In the genomic region with DNA sequence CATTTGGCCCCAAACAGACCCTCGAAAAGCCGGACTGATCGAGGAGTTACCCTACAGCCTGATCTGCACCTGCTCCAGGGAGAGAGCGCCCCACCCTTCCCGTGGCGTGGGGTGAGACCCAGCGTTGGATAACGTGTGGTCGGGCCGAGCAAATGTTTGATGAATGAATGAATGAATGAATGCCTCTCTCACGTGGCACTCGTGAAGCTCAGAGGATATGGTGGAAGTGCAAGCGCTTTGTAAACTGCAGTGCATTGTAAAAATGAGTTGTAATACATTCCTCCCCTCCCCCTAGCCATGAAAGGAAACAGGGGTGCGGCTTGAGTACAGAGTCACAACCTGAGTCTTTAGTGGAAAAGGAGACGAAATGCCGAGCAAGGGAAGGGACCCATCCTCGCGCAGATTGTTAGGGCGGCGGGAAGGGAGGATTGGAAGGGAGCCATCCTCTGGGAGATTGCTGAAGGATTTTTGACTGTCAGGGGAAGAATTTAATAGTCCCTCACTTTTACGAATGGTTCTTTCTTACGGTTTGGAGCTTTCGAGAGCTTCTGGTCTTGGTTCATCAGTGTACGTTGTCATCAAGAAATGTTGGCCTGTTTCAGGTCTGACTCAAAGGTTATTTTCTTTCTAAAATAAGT, we compare ENCODE assay signal across 1 cellular context.
TF ChIP-seq lines count a peak whose summit lies in the region.

No MANE protein-coding gene starts in this region.

TF ChIP-seq in GM23338, 12 proteins besides CTCF, POLR2A, EP300 and RAD21 (continued from another document):
- TF ChIP-seq, protein P1, sequence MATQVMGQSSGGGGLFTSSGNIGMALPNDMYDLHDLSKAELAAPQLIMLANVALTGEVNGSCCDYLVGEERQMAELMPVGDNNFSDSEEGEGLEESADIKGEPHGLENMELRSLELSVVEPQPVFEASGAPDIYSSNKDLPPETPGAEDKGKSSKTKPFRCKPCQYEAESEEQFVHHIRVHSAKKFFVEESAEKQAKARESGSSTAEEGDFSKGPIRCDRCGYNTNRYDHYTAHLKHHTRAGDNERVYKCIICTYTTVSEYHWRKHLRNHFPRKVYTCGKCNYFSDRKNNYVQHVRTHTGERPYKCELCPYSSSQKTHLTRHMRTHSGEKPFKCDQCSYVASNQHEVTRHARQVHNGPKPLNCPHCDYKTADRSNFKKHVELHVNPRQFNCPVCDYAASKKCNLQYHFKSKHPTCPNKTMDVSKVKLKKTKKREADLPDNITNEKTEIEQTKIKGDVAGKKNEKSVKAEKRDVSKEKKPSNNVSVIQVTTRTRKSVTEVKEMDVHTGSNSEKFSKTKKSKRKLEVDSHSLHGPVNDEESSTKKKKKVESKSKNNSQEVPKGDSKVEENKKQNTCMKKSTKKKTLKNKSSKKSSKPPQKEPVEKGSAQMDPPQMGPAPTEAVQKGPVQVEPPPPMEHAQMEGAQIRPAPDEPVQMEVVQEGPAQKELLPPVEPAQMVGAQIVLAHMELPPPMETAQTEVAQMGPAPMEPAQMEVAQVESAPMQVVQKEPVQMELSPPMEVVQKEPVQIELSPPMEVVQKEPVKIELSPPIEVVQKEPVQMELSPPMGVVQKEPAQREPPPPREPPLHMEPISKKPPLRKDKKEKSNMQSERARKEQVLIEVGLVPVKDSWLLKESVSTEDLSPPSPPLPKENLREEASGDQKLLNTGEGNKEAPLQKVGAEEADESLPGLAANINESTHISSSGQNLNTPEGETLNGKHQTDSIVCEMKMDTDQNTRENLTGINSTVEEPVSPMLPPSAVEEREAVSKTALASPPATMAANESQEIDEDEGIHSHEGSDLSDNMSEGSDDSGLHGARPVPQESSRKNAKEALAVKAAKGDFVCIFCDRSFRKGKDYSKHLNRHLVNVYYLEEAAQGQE (IDR thresholded peaks at IDR 0.05; ENCODE audit: unreplicated experiment) = no peak
- TF ChIP-seq NANOG (IDR thresholded peaks at IDR 0.05; ENCODE audit: borderline replicate concordance) (no peak), POLR2AphosphoS5 (IDR thresholded peaks at IDR 0.05; ENCODE audit: low read depth) (no peak; the same call in 1 of the 2 replicates), JUNB (IDR thresholded peaks at IDR 0.05; ENCODE audit: unreplicated experiment) (no peak), EZH2phosphoT487 (IDR thresholded peaks at IDR 0.05; ENCODE audit: unreplicated experiment) (no peak), STAT1 (IDR thresholded peaks at IDR 0.05; ENCODE audit: unreplicated experiment) (no peak), CREB1 (CRISPR knock-in tag; IDR thresholded peaks at IDR 0.05; ENCODE audit: low read depth) (no peak), ZNF114 (CRISPR knock-in tag; IDR thresholded peaks at IDR 0.05) (no peak), EZH2 (IDR thresholded peaks at IDR 0.05; ENCODE audit: low read depth, unreplicated experiment) (no peak)
- TF ChIP-seq, protein P2, sequence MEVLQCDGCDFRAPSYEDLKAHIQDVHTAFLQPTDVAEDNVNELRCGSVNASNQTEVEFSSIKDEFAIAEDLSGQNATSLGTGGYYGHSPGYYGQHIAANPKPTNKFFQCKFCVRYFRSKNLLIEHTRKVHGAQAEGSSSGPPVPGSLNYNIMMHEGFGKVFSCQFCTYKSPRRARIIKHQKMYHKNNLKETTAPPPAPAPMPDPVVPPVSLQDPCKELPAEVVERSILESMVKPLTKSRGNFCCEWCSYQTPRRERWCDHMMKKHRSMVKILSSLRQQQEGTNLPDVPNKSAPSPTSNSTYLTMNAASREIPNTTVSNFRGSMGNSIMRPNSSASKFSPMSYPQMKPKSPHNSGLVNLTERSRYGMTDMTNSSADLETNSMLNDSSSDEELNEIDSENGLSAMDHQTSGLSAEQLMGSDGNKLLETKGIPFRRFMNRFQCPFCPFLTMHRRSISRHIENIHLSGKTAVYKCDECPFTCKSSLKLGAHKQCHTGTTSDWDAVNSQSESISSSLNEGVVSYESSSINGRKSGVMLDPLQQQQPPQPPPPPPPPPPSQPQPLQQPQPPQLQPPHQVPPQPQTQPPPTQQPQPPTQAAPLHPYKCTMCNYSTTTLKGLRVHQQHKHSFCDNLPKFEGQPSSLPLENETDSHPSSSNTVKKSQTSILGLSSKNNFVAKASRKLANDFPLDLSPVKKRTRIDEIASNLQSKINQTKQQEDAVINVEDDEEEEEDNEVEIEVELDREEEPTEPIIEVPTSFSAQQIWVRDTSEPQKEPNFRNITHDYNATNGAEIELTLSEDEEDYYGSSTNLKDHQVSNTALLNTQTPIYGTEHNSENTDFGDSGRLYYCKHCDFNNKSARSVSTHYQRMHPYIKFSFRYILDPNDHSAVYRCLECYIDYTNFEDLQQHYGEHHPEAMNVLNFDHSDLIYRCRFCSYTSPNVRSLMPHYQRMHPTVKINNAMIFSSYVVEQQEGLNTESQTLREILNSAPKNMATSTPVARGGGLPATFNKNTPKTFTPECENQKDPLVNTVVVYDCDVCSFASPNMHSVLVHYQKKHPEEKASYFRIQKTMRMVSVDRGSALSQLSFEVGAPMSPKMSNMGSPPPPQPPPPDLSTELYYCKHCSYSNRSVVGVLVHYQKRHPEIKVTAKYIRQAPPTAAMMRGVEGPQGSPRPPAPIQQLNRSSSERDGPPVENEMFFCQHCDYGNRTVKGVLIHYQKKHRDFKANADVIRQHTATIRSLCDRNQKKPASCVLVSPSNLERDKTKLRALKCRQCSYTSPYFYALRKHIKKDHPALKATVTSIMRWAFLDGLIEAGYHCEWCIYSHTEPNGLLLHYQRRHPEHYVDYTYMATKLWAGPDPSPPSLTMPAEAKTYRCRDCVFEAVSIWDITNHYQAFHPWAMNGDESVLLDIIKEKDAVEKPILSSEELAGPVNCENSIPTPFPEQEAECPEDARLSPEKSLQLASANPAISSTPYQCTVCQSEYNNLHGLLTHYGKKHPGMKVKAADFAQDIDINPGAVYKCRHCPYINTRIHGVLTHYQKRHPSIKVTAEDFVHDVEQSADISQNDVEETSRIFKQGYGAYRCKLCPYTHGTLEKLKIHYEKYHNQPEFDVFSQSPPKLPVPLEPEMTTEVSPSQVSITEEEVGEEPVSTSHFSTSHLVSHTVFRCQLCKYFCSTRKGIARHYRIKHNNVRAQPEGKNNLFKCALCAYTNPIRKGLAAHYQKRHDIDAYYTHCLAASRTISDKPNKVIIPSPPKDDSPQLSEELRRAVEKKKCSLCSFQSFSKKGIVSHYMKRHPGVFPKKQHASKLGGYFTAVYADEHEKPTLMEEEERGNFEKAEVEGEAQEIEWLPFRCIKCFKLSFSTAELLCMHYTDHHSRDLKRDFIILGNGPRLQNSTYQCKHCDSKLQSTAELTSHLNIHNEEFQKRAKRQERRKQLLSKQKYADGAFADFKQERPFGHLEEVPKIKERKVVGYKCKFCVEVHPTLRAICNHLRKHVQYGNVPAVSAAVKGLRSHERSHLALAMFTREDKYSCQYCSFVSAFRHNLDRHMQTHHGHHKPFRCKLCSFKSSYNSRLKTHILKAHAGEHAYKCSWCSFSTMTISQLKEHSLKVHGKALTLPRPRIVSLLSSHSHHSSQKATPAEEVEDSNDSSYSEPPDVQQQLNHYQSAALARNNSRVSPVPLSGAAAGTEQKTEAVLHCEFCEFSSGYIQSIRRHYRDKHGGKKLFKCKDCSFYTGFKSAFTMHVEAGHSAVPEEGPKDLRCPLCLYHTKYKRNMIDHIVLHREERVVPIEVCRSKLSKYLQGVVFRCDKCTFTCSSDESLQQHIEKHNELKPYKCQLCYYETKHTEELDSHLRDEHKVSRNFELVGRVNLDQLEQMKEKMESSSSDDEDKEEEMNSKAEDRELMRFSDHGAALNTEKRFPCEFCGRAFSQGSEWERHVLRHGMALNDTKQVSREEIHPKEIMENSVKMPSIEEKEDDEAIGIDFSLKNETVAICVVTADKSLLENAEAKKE (CRISPR knock-in tag; IDR thresholded peaks at IDR 0.05) = no peak
